ENCODE assay signal across 13 cellular contexts in the genomic region with DNA sequence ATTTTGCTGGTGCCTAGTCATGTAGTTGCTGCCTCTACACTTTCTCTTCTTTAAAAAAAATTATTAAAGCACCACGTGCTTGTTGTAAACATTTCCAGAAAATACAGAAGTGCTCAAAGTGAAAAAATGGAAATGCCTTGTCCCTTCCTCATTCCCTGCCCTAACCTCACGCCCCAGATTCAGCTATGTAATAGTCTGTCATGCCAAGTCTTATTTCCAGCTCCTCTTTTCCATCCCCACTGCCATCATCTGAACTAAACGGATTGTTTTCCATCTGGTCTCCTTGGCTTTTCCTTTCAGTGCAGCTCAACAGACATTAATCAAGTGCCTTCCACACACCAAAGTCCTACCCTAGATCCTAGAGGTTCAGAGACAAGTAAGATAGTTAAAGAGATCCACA. TPM values are rescaled to one million over a fixed set of nuclear protein-coding genes. Genes with fewer than 3 reads are reported as not detected.
A peak's percentile ranks its signal among the peaks of the same experiment; 100 is the strongest.
DNase-seq lines count a peak whose midpoint lies in the region; ATAC-seq and TF ChIP-seq lines count a peak whose summit lies in the region.
"Had no signal": no experiment of that assay in that cellular context is flagged by ENCODE, and none has a peak within 500 bp of the region (broad histone marks: within the 10 kb centered on the region; RNA-seq: fewer than 3 reads in every experiment).

No MANE protein-coding gene starts in this region.

- no peak overlapping the region for H3K9ac ChIP-seq in mucosa of rectum (ENCODE audit: low read depth in 1 of 2, low read length in 2 of 2)

- H3K4me1 Mint-ChIP-seq in dendritic cell treated with granulocyte-macrophage colony-stimulating factor and Interleukin-4, amounts not matched to agents 40 ng/mL and 50 ng/mL, for 4 days (ENCODE audit: low read depth): peaks cover 60% of the 10 kb centered on the region

- no peaks in the 10 kb centered on the region for H3K27me3 ChIP-seq in mucosa of rectum (ENCODE audit: control insufficient read depth in 2 of 2, insufficient read depth in 2 of 2, low read length in 2 of 2)
- no peaks in the 10 kb centered on the region for H3K27me3 ChIP-seq in tibial nerve
- H3K27me3 ChIP-seq: SJSA1 had no signal

- H3K27me3 Mint-ChIP-seq in dendritic cell treated with granulocyte-macrophage colony-stimulating factor and Interleukin-4, amounts not matched to agents 40 ng/mL and 50 ng/mL, for 4 days: peaks cover 3% of the 10 kb centered on the region

- no peaks in the 10 kb centered on the region for H3K9me3 Mint-ChIP-seq in dendritic cell treated with granulocyte-macrophage colony-stimulating factor and Interleukin-4, amounts not matched to agents 40 ng/mL and 50 ng/mL, for 4 days

- no peaks in the 10 kb centered on the region for H3K36me3 Mint-ChIP-seq in dendritic cell treated with granulocyte-macrophage colony-stimulating factor and Interleukin-4, amounts not matched to agents 40 ng/mL and 50 ng/mL, for 4 days (ENCODE audit: low read depth)

- 3 to 12% methylated on average over 3 of the region's 3 CpGs for WGBS in tibial nerve, 2 donors

- peak overlapping the region; percentile 44 for H3K4me3 Mint-ChIP-seq in dendritic cell treated with granulocyte-macrophage colony-stimulating factor and Interleukin-4, amounts not matched to agents 40 ng/mL and 50 ng/mL, for 4 days

- peaks cover under 1 to 4% of the 10 kb centered on the region in 2 donors for H3K4me1 ChIP-seq in mucosa of rectum (ENCODE audit: control insufficient read depth in 2 of 2, insufficient read depth in 2 of 2, low read length in 2 of 2)
- H3K4me1 ChIP-seq in tibial nerve: peaks cover 0 to 20% (median 15%) of the 10 kb centered on the region in 4 donors

- peak in 1 of 2 donors; percentile 53 for TF ChIP-seq EP300 in tibial nerve (IDR thresholded peaks at IDR 0.05)

- intact Hi-C loops in dendritic cell treated with granulocyte-macrophage colony-stimulating factor and Interleukin-4, amounts not matched to agents 40 ng/mL and 50 ng/mL, for 4 days (cut with micrococcal nuclease): loop anchor here (1.0 kb wide), 1 partner anchor 21 kb away; the partner anchor contains the start of gene IQGAP1

- H3K9me3 ChIP-seq in mucosa of rectum (ENCODE audit: control insufficient read depth in 2 of 2, low read length in 2 of 2): no peaks in the 10 kb centered on the region
- no peaks in the 10 kb centered on the region for H3K9me3 ChIP-seq in tibial nerve
- H3K9me3 ChIP-seq: SJSA1 had no signal

- DNase-seq in MV-4-11 (lab: John Stamatoyannopoulos, UW) (peak; percentile 58), tibial nerve (ENCODE audit: low spot score in 2 of 2) (no peak), HPDE6-E6E7 (ENCODE audit: extremely low spot score) (no peak)
- DNase-seq: activated CD4-positive, alpha-beta T cell treated with anti-CD3 and anti-CD28 coated beads for 1 hour; activated gamma-delta T cell treated with Interleukin-2 at 50 U/mL for 16 hours; DMS53; NCI-H1092; NCI-H69 had no signal

- H3K27ac ChIP-seq in mucosa of rectum (ENCODE audit: low read depth in 2 of 2, low read length in 2 of 2) (peak overlapping the region; percentile 37 to 38), tibial nerve (peak overlapping the region in 3 of 4 donors; percentile 26 to 75 (median 71))
- H3K27ac ChIP-seq: SJSA1 had no signal

- ATAC-seq in GM18867 (IDR thresholded peaks at IDR 0.05; ENCODE audit: unreplicated experiment) (no peak), GM18909 (IDR thresholded peaks at IDR 0.05; ENCODE audit: poor library complexity, unreplicated experiment) (no peak)

- H3K4me3 ChIP-seq in mucosa of rectum (ENCODE audit: low read length in 2 of 2) (no peak overlapping the region), tibial nerve (no peak overlapping the region)
- H3K4me3 ChIP-seq: SJSA1 had no signal

- H3K27ac Mint-ChIP-seq in dendritic cell treated with granulocyte-macrophage colony-stimulating factor and Interleukin-4, amounts not matched to agents 40 ng/mL and 50 ng/mL, for 4 days: peak overlapping the region; percentile 93

- no peak for TF ChIP-seq CTCF in tibial nerve (IDR thresholded peaks at IDR 0.05)

- H3K36me3 ChIP-seq in mucosa of rectum (ENCODE audit: control insufficient read depth in 2 of 2, insufficient read depth in 2 of 2, low read length in 2 of 2) (no peaks in the 10 kb centered on the region), tibial nerve (no peaks in the 10 kb centered on the region)
- H3K36me3 ChIP-seq: SJSA1 had no signal

- TF ChIP-seq POLR2A in tibial nerve (IDR thresholded peaks at IDR 0.05): no peak

RNA-seq across cellular contexts. Expression of gene ZNF774, which starts 15.5 kb away (rescaled TPM):
- 1 to 10 TPM in 2 of 4 donors, under 1 TPM in 2; 0.66 to 2.9 (median 1.2) TPM for total RNA-seq in tibial nerve

RNA-seq across cellular contexts. Expression of gene IQGAP1, which starts 20.5 kb away (rescaled TPM):
- 100 to 1,000 TPM; 238 to 358 (median 282) TPM for total RNA-seq in tibial nerve
